1 cellular context compared by ENCODE assay signal in genomic region chr9:136886610-136887597, GRCh38.
TF ChIP-seq lines count a peak whose summit lies in the region.

No MANE protein-coding gene starts in this region.

TF ChIP-seq in HepG2, 621 proteins besides CTCF, POLR2A, EP300 and RAD21 (continued from another document and continues in another):
- TF ChIP-seq KIAA2018 (CRISPR knock-in tag; IDR thresholded peaks at IDR 0.05; ENCODE audit: borderline replicate concordance) (no peak), ZNF207 (IDR thresholded peaks at IDR 0.05; ENCODE audit: borderline replicate concordance) (no peak), ZNF7 (CRISPR knock-in tag; IDR thresholded peaks at IDR 0.05) (no peak), SAFB2 (CRISPR knock-in tag; IDR thresholded peaks at IDR 0.05; ENCODE audit: borderline replicate concordance, low read depth) (no peak; the same call in 1 of the 2 replicates), ZBTB2 (CRISPR knock-in tag; IDR thresholded peaks at IDR 0.05; ENCODE audit: low read depth) (no peak), ZNF234 (CRISPR knock-in tag; conservative IDR thresholded peaks at IDR 0.05) (no peak), FOXA3 (CRISPR knock-in tag; IDR thresholded peaks at IDR 0.05) (no peak), ZBTB7B (CRISPR knock-in tag; IDR thresholded peaks at IDR 0.05) (peak; percentile 58; the same call in 1 of the 2 replicates), THAP7 (CRISPR knock-in tag; IDR thresholded peaks at IDR 0.05) (no peak), GMEB1 (CRISPR knock-in tag; IDR thresholded peaks at IDR 0.05; ENCODE audit: borderline replicate concordance) (no peak), CEBPZ (IDR thresholded peaks at IDR 0.05; ENCODE audit: low read length) (no peak), TBP (CRISPR knock-in tag; IDR thresholded peaks at IDR 0.05) (no peak), ZSCAN30 (CRISPR knock-in tag; IDR thresholded peaks at IDR 0.05) (no peak), JUND (CRISPR knock-in tag; IDR thresholded peaks at IDR 0.05) (no peak), EED (CRISPR knock-in tag; IDR thresholded peaks at IDR 0.05) (no peak), RARA (CRISPR knock-in tag; IDR thresholded peaks at IDR 0.05) (no peak), DBP (CRISPR knock-in tag; IDR thresholded peaks at IDR 0.05; ENCODE audit: not compliant biosample characterization) (no peak), ZNF563 (CRISPR knock-in tag; IDR thresholded peaks at IDR 0.05) (0 out of 2 replicates have a peak, but pooled peaks have one; percentile 38), MIER3 (CRISPR knock-in tag; IDR thresholded peaks at IDR 0.05; ENCODE audit: borderline replicate concordance) (no peak), KLF6 (CRISPR knock-in tag; IDR thresholded peaks at IDR 0.05) (no peak), ZNF501 (CRISPR knock-in tag; IDR thresholded peaks at IDR 0.05) (peak; percentile 63; the same call in 1 of the 2 replicates), ZBTB20 (CRISPR knock-in tag; IDR thresholded peaks at IDR 0.05; ENCODE audit: borderline replicate concordance, low read depth) (no peak), ZMYM4 (CRISPR knock-in tag; IDR thresholded peaks at IDR 0.05) (no peak), DMTF1 (CRISPR knock-in tag; IDR thresholded peaks at IDR 0.05) (0 out of 2 replicates have a peak, but pooled peaks have one; percentile 30), NFRKB (IDR thresholded peaks at IDR 0.05) (no peak), HDAC6 (IDR thresholded peaks at IDR 0.05; ENCODE audit: low read depth, low read length) (no peak), ELK4 (CRISPR knock-in tag; IDR thresholded peaks at IDR 0.05; ENCODE audit: borderline replicate concordance) (no peak), MXI1 (IDR thresholded peaks at IDR 0.05; ENCODE audit: borderline replicate concordance, low read depth, low read length) (no peak), ZNF205 (CRISPR knock-in tag; IDR thresholded peaks at IDR 0.05) (no peak), ZNF616 (CRISPR knock-in tag; IDR thresholded peaks at IDR 0.05; ENCODE audit: low read depth) (no peak), TP53 (CRISPR knock-in tag; conservative IDR thresholded peaks at IDR 0.05) (no peak), ZNF552 (CRISPR knock-in tag; IDR thresholded peaks at IDR 0.05; ENCODE audit: borderline replicate concordance) (no peak), ZNF264 (CRISPR knock-in tag; IDR thresholded peaks at IDR 0.05) (no peak; the same call in 1 of the 2 replicates), ZNF839 (CRISPR knock-in tag; IDR thresholded peaks at IDR 0.05; ENCODE audit: borderline replicate concordance) (no peak), REL (CRISPR knock-in tag; conservative IDR thresholded peaks at IDR 0.05) (0 out of 2 replicates have a peak, but pooled peaks have one; percentile 75), CREM (IDR thresholded peaks at IDR 0.05) (no peak), CREM (CRISPR knock-in tag; IDR thresholded peaks at IDR 0.05) (no peak), PCBP1 (IDR thresholded peaks at IDR 0.05; ENCODE audit: borderline replicate concordance, low read depth, low read length) (no peak), ZKSCAN8 (CRISPR knock-in tag; IDR thresholded peaks at IDR 0.05; ENCODE audit: borderline replicate concordance) (no peak), ESRRA (CRISPR knock-in tag; IDR thresholded peaks at IDR 0.05; ENCODE audit: low read depth) (no peak), NFATC3 (CRISPR knock-in tag; IDR thresholded peaks at IDR 0.05) (0 out of 2 replicates have a peak, but pooled peaks have one; percentile 58), SMC3 (IDR thresholded peaks at IDR 0.05; ENCODE audit: low read length) (no peak)
